In genomic region chr4:61520688-61521160, GRCh38 we compare ENCODE assay signal across 16 cellular contexts.
DNase-seq lines count a peak whose midpoint lies in the region; ATAC-seq and TF ChIP-seq lines count a peak whose summit lies in the region.
"Had no signal": no experiment of that assay in that cellular context is flagged by ENCODE, and none has a peak within 500 bp of the region (broad histone marks: within the 10 kb centered on the region; RNA-seq: fewer than 3 reads in every experiment).

No MANE protein-coding gene starts in this region.

- no peaks in the 10 kb centered on the region for H3K4me1 ChIP-seq in fibroblast of lung (ENCODE audit: control insufficient read depth, extremely low read depth, insufficient read depth, low read length)
- no peaks in the 10 kb centered on the region for H3K4me1 ChIP-seq in MM.1S (ENCODE audit: low read length)
- peaks cover 4% of the 10 kb centered on the region for H3K4me1 ChIP-seq in HAP-1
- H3K4me1 ChIP-seq: A549, gastroesophageal sphincter had no signal

- H3K4me3 ChIP-seq in fibroblast of lung (replicated peaks in 1 of 4; ENCODE audit: control extremely low read depth in 1 of 4, insufficient read depth in 1 of 4, low read depth in 3 of 4, low read length in 4 of 4) = no peak overlapping the region
- H3K4me3 ChIP-seq in retinal pigment epithelial cell (ENCODE audit: low read length) = no peak overlapping the region
- H3K4me3 ChIP-seq in MM.1S (ENCODE audit: low read length) = no peak overlapping the region
- H3K4me3 ChIP-seq in HAP-1 = no peak overlapping the region
- H3K4me3 ChIP-seq: A549, gastroesophageal sphincter had no signal

- H2AFZ ChIP-seq in fibroblast of lung (ENCODE audit: low read length) = no peak overlapping the region
- no peak overlapping the region for H2AFZ ChIP-seq in MM.1S (ENCODE audit: low read length)

- DNase-seq in NCI-H2081 (lab: John Stamatoyannopoulos, UW) (peak; percentile 2 to 28), NCI-H2081 treated with DMSO at 0.1 percent for 48 hours (lab: John Stamatoyannopoulos, UW) (no peak), NCI-H2171 treated with DMSO at 0.1 percent for 48 hours (lab: John Stamatoyannopoulos, UW) (peak; percentile 62), fibroblast of lung (ENCODE audit: low read depth in 2 of 2) (peak; percentile 5 to 85), retinal pigment epithelial cell (ENCODE audit: low read depth) (peak; percentile 68), MM.1S (no peak), HAP-1 (ENCODE audit: low spot score in 2 of 2) (no peak)
- DNase-seq: activated CD8-positive, alpha-beta memory T cell treated with anti-CD3 and anti-CD28 coated beads, Interleukin-2, amount 10 ng/mL, durations not matched to agents 7 days and 5 days; nucleus accumbens; stimulated activated CD8-positive, alpha-beta memory T cell treated with anti-CD3 and anti-CD28 coated beads, Interleukin-4, amount 100 ng/mL, for 48 hours had no signal

- no peaks in the 10 kb centered on the region for H3K9me3 ChIP-seq in fibroblast of lung (ENCODE audit: control insufficient read depth, insufficient read depth, low read depth, low read length)
- no peaks in the 10 kb centered on the region for H3K9me3 ChIP-seq in MM.1S (replicated peaks; ENCODE audit: insufficient read depth, low read length)
- H3K9me3 ChIP-seq in HAP-1 = no peaks in the 10 kb centered on the region
- H3K9me3 ChIP-seq: A549, gastroesophageal sphincter had no signal

- in situ Hi-C loops in HAP-1 (cut with MboI; ENCODE audit: low sequenced_read_pairs) = no loop called here

- H3K9ac ChIP-seq in fibroblast of lung (ENCODE audit: insufficient read depth, low read length) (no peak overlapping the region), MM.1S (ENCODE audit: low read length) (no peak overlapping the region)
- H3K9ac ChIP-seq: KMS-11 had no signal

- H3K27ac ChIP-seq in fibroblast of lung (ENCODE audit: insufficient read depth, low read length) (no peak overlapping the region), MM.1S (ENCODE audit: low read length) (no peak overlapping the region)
- H3K27ac ChIP-seq: A549, gastroesophageal sphincter, KMS-11 had no signal

- H3K9me2 ChIP-seq in MM.1S (replicated peaks; ENCODE audit: insufficient read depth, low read length) = no peaks in the 10 kb centered on the region

- H3K79me2 ChIP-seq in fibroblast of lung (ENCODE audit: control insufficient read depth, insufficient read depth, low read length) (no peaks in the 10 kb centered on the region), MM.1S (ENCODE audit: low read length) (no peaks in the 10 kb centered on the region)

- ATAC-seq in GM18870 (IDR thresholded peaks at IDR 0.05; ENCODE audit: unreplicated experiment) = no peak
- ATAC-seq: A549; activated CD8-positive, alpha-beta memory T cell treated with anti-CD3 and anti-CD28 coated beads, Interleukin-2, amount 10 ng/mL, durations not matched to agents 7 days and 5 days; activated naive CD4-positive, alpha-beta T cell treated with anti-CD3 and anti-CD28 coated beads, Interleukin-2, amount 50 U/mL, for 72 hours; gastroesophageal sphincter; left lobe of liver had no signal

- no peaks in the 10 kb centered on the region for H3K27me3 ChIP-seq in fibroblast of lung (ENCODE audit: control insufficient read depth, insufficient read depth, low read length)
- no peaks in the 10 kb centered on the region for H3K27me3 ChIP-seq in MM.1S (replicated peaks; ENCODE audit: insufficient read depth, low read length)
- no peaks in the 10 kb centered on the region for H3K27me3 ChIP-seq in HAP-1 (ENCODE audit: low read depth)
- H3K27me3 ChIP-seq: gastroesophageal sphincter had no signal

- TF ChIP-seq CTCF in fibroblast of lung (conservative IDR thresholded peaks at IDR 0.05 in 1 of 2, IDR thresholded peaks at IDR 0.05 in 1 of 2; ENCODE audit: low read depth in 1 of 2, low read length in 2 of 2) (no peak), retinal pigment epithelial cell (conservative IDR thresholded peaks at IDR 0.05; ENCODE audit: low read depth, low read length) (no peak), MM.1S (IDR thresholded peaks at IDR 0.05; ENCODE audit: low read length) (no peak)

- no peaks in the 10 kb centered on the region for H3F3A ChIP-seq in MM.1S (ENCODE audit: insufficient read depth, low read length)

- H4K20me1 ChIP-seq in fibroblast of lung (ENCODE audit: control insufficient read depth, extremely low read depth, insufficient read depth, low read length) = no peaks in the 10 kb centered on the region
- H4K20me1 ChIP-seq in MM.1S (ENCODE audit: insufficient read depth, low read length) = no peaks in the 10 kb centered on the region

- H3K4me2 ChIP-seq in fibroblast of lung (ENCODE audit: extremely low read depth, insufficient read depth, low read length) (no peak overlapping the region), MM.1S (ENCODE audit: low read depth, low read length) (no peak overlapping the region)
- H3K4me2 ChIP-seq: A549, KMS-11 had no signal

- H3K36me3 ChIP-seq in fibroblast of lung (ENCODE audit: control insufficient read depth, insufficient read depth, low read length) = no peaks in the 10 kb centered on the region
- no peaks in the 10 kb centered on the region for H3K36me3 ChIP-seq in MM.1S (replicated peaks; ENCODE audit: insufficient read depth, low read length)
- H3K36me3 ChIP-seq in HAP-1 (replicated peaks) = no peaks in the 10 kb centered on the region
- H3K36me3 ChIP-seq: gastroesophageal sphincter had no signal

Comparison
In these comparisons a context has a peak if more than half of its experiments do, and no peak if none do; other contexts are left out.
1. DNase-seq: peak in NCI-H2081 (2 of 2), NCI-H2171 treated with DMSO at 0.1 percent for 48 hours (single experiment), fibroblast of lung (2 of 2) and retinal pigment epithelial cell (single experiment); none in NCI-H2081 treated with DMSO at 0.1 percent for 48 hours (single experiment), MM.1S (single experiment) and HAP-1 (0 of 2).